ENCODE assay signal across 10 cellular contexts in the genomic region with DNA sequence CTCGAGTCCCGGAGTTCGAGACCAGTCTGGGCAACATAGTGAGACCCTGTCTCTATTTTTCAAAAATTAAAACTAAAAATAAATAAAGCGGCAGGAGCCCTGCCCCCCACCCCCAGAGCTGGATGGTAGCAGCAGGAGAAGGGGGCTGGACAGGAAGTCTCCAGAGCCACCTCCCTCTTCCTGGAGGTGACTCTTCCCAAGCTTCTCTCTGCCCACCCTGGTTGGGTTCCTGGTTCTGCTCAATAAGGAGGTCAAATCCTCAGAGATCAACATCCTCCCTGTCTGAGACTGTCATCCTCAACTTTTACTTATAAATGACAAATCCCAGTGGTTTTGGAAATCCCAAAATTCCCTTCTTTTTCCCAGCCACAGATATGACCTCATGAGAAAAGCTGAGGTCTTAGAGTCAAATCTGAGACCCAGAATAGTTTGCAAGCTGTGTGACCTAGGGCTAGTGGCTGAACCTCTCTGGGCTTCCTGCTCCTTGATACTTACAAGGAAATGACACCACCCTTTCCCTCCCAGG. TPM values are rescaled to one million over a fixed set of nuclear protein-coding genes. Genes with fewer than 3 reads are reported as not detected.
DNase-seq lines count a peak whose midpoint lies in the region; ATAC-seq and TF ChIP-seq lines count a peak whose summit lies in the region.
"Had no signal": no experiment of that assay in that cellular context is flagged by ENCODE, and none has a peak within 500 bp of the region (broad histone marks: within the 10 kb centered on the region; RNA-seq: fewer than 3 reads in every experiment).

No MANE protein-coding gene starts in this region.

- H2AFZ ChIP-seq in fibroblast of lung (ENCODE audit: low read length) = no peak overlapping the region
- no peak overlapping the region for H2AFZ ChIP-seq in neural progenitor cell (replicated peaks)

- peaks cover 68% of the 10 kb centered on the region for H3K4me1 ChIP-seq in CD4-positive, CD25-positive, alpha-beta regulatory T cell (ENCODE audit: control insufficient read depth, insufficient read depth, low read length, poor library complexity, severe bottlenecking)
- H3K4me1 ChIP-seq in fibroblast of lung (ENCODE audit: control insufficient read depth, extremely low read depth, insufficient read depth, low read length) = peaks cover 18% of the 10 kb centered on the region
- H3K4me1 ChIP-seq in neural progenitor cell = peaks cover 27% of the 10 kb centered on the region

- ATAC-seq in CD4-positive, CD25-positive, alpha-beta regulatory T cell (ENCODE audit: low read depth in 2 of 2) = no peak

- peaks cover 5% of the 10 kb centered on the region for H3K36me3 Mint-ChIP-seq in CD4-positive, CD25-positive, alpha-beta regulatory T cell
- peaks cover 6% of the 10 kb centered on the region for H3K36me3 Mint-ChIP-seq in neural progenitor cell

- H3K9me3 ChIP-seq in CD4-positive, CD25-positive, alpha-beta regulatory T cell (ENCODE audit: control insufficient read depth in 2 of 2, low read length in 2 of 2) = no peaks in the 10 kb centered on the region
- H3K9me3 ChIP-seq in fibroblast of lung (ENCODE audit: control insufficient read depth, insufficient read depth, low read depth, low read length) (no peaks in the 10 kb centered on the region), neural progenitor cell (ENCODE audit: low read depth) (peaks cover 4% of the 10 kb centered on the region)
- H3K9me3 ChIP-seq: tibial artery had no signal

- H3K4me3 Mint-ChIP-seq in CD4-positive, CD25-positive, alpha-beta regulatory T cell = peak overlapping the region; percentile 13 to 82 (median 74)
- H3K4me3 Mint-ChIP-seq in neural progenitor cell = peak overlapping the region; percentile 33

- H3K36me3 ChIP-seq in CD4-positive, CD25-positive, alpha-beta regulatory T cell (ENCODE audit: control insufficient read depth, insufficient read depth, low read length) = no peaks in the 10 kb centered on the region
- H3K36me3 ChIP-seq in fibroblast of lung (ENCODE audit: control insufficient read depth, insufficient read depth, low read length) (peaks cover 2% of the 10 kb centered on the region), neural progenitor cell (no peaks in the 10 kb centered on the region)
- H3K36me3 ChIP-seq: tibial artery had no signal

- peak overlapping the region; percentile 88 to 99 (median 93) for H3K27ac Mint-ChIP-seq in CD4-positive, CD25-positive, alpha-beta regulatory T cell
- no peak overlapping the region for H3K27ac Mint-ChIP-seq in neural progenitor cell

- H3F3A ChIP-seq in neural progenitor cell (ENCODE audit: low read depth) = peaks cover 34% of the 10 kb centered on the region

- H3K4me2 ChIP-seq in fibroblast of lung (ENCODE audit: extremely low read depth, insufficient read depth, low read length) (peak overlapping the region; percentile 75), neural progenitor cell (peak overlapping the region; percentile 77)

- peaks cover 15 to 76% (median 45%) of the 10 kb centered on the region in 4 donors for H3K4me1 Mint-ChIP-seq in CD4-positive, CD25-positive, alpha-beta regulatory T cell
- H3K4me1 Mint-ChIP-seq in neural progenitor cell = peaks cover 41% of the 10 kb centered on the region

- no peaks in the 10 kb centered on the region for H3K27me3 ChIP-seq in CD4-positive, CD25-positive, alpha-beta regulatory T cell (ENCODE audit: control insufficient read depth, insufficient read depth, low read length)
- H3K27me3 ChIP-seq in fibroblast of lung (ENCODE audit: control insufficient read depth, insufficient read depth, low read length) (no peaks in the 10 kb centered on the region), neural progenitor cell (no peaks in the 10 kb centered on the region)

- H3K79me2 ChIP-seq in fibroblast of lung (ENCODE audit: control insufficient read depth, insufficient read depth, low read length) (no peaks in the 10 kb centered on the region), neural progenitor cell (ENCODE audit: low read depth) (no peaks in the 10 kb centered on the region)

- peak overlapping the region; percentile 76 for H3K27ac ChIP-seq in CD4-positive, CD25-positive, alpha-beta regulatory T cell (ENCODE audit: insufficient read depth, low read length, poor library complexity, severe bottlenecking)
- H3K27ac ChIP-seq in fibroblast of lung (ENCODE audit: insufficient read depth, low read length) (peak overlapping the region; percentile 39), neural progenitor cell (peak overlapping the region; percentile 89)

- H3K9me3 Mint-ChIP-seq in CD4-positive, CD25-positive, alpha-beta regulatory T cell = no peaks in the 10 kb centered on the region
- H3K9me3 Mint-ChIP-seq in neural progenitor cell = no peaks in the 10 kb centered on the region

- TF ChIP-seq CTCF in fibroblast of lung (conservative IDR thresholded peaks at IDR 0.05 in 1 of 2, IDR thresholded peaks at IDR 0.05 in 1 of 2; ENCODE audit: low read depth in 1 of 2, low read length in 2 of 2) = no peak
- TF ChIP-seq CTCF in neural progenitor cell (IDR thresholded peaks at IDR 0.05) = no peak

- no peak overlapping the region for H3K9ac ChIP-seq in fibroblast of lung (ENCODE audit: insufficient read depth, low read length)
- H3K9ac ChIP-seq in neural progenitor cell = no peak overlapping the region

- H3K27me3 Mint-ChIP-seq in CD4-positive, CD25-positive, alpha-beta regulatory T cell = no peaks in the 10 kb centered on the region
- peaks cover 5% of the 10 kb centered on the region for H3K27me3 Mint-ChIP-seq in neural progenitor cell (ENCODE audit: insufficient read depth, low read depth)

- H4K20me1 ChIP-seq in fibroblast of lung (ENCODE audit: control insufficient read depth, extremely low read depth, insufficient read depth, low read length) = no peaks in the 10 kb centered on the region
- no peaks in the 10 kb centered on the region for H4K20me1 ChIP-seq in neural progenitor cell (ENCODE audit: low read depth)

- peak overlapping the region; percentile 68 for H3K4me3 ChIP-seq in CD4-positive, CD25-positive, alpha-beta regulatory T cell (ENCODE audit: low read depth, low read length)
- H3K4me3 ChIP-seq in fibroblast of lung (replicated peaks in 1 of 4; ENCODE audit: control extremely low read depth in 1 of 4, insufficient read depth in 1 of 4, low read depth in 3 of 4, low read length in 4 of 4) (peak overlapping the region in 3 of 4 experiments; percentile 14 to 65 (median 51)), neural progenitor cell (peak overlapping the region; percentile 34)

- no peak for DNase-seq in CD4-positive, CD25-positive, alpha-beta regulatory T cell
- DNase-seq in RPMI7951 (ENCODE audit: low read depth) (peak; percentile 16), fibroblast of lung (ENCODE audit: low read depth in 2 of 2) (peak in 1 of 2 donors; percentile 18), neural progenitor cell (ENCODE audit: low spot score) (no peak), ecto neural progenitor cell (ENCODE audit: low spot score) (no peak), NCI-H1436 treated with DMSO at 0.1 percent for 48 hours (lab: John Stamatoyannopoulos, UW) (no peak), iPS-NIHi11 (ENCODE audit: low spot score) (no peak), AML-193 (lab: John Stamatoyannopoulos, UW) (no peak)
- DNase-seq: activated naive CD4-positive, alpha-beta T cell treated with anti-CD3 and anti-CD28 coated beads, Interleukin-2, amount 50 U/mL, for 16 hours had no signal

RNA-seq across cellular contexts. Expression of gene C1QTNF6, which starts 1.0 kb away (rescaled TPM):
- total RNA-seq in CD4-positive, CD25-positive, alpha-beta regulatory T cell = 13.6 TPM
- 1 to 10 TPM; 1.6 to 2.4 (median 2.1) TPM for polyA plus RNA-seq in CD4-positive, CD25-positive, alpha-beta regulatory T cell
- total RNA-seq in RPMI7951 (2014; rRNA removed; shearing (Covaris generic)) = 2.0 and 2.2 TPM in 2 replicates
- total RNA-seq in fibroblast of lung (3.5 and 4.6 TPM in 2 replicates), neural progenitor cell (ENCODE audit: low replicate concordance) (7.2 and 12.2 TPM in 2 replicates)
- 3.0 and 7.4 TPM in 2 replicates for polyA plus RNA-seq in fibroblast of lung
- 3.4 and 9.0 TPM in 2 replicates for polyA plus RNA-seq in fibroblast of lung (2012)
- polyA minus RNA-seq in fibroblast of lung (ENCODE audit: low replicate concordance) = 2.7 and 13.4 TPM in 2 replicates

RNA-seq across cellular contexts. Expression of gene SSTR3, which starts 25.2 kb away (rescaled TPM):
- total RNA-seq in CD4-positive, CD25-positive, alpha-beta regulatory T cell = 4.3 TPM
- polyA plus RNA-seq in CD4-positive, CD25-positive, alpha-beta regulatory T cell = 1 to 10 TPM; 2.5 to 4.4 (median 3.6) TPM
- not detected in 2 replicates for total RNA-seq in RPMI7951 (2014; rRNA removed; shearing (Covaris generic))
- total RNA-seq in fibroblast of lung (not detected in 2 replicates), neural progenitor cell (ENCODE audit: low replicate concordance) (0.19 and 0.53 TPM in 2 replicates)
- polyA plus RNA-seq in fibroblast of lung = not detected in 2 replicates
- polyA plus RNA-seq in fibroblast of lung (2012) = not detected in 2 replicates
- polyA minus RNA-seq in fibroblast of lung (ENCODE audit: low replicate concordance) = not detected in 2 replicates

RNA-seq across cellular contexts. Expression of gene IL2RB, which starts 37.3 kb away (rescaled TPM):
- 197 TPM for total RNA-seq in CD4-positive, CD25-positive, alpha-beta regulatory T cell
- polyA plus RNA-seq in CD4-positive, CD25-positive, alpha-beta regulatory T cell = 100 to 1,000 TPM; 160 to 189 (median 163) TPM
- total RNA-seq in RPMI7951 (2014; rRNA removed; shearing (Covaris generic)) = 0.10 TPM in 1 of 2 replicates, not detected in the other
- total RNA-seq in fibroblast of lung (not detected in 2 replicates), neural progenitor cell (ENCODE audit: low replicate concordance) (0.62 TPM in 1 of 2 replicates, not detected in the other)
- polyA plus RNA-seq in fibroblast of lung = 0.03 and 0.07 TPM in 2 replicates
- polyA plus RNA-seq in fibroblast of lung (2012) = 0.42 TPM in 1 of 2 replicates, not detected in the other
- polyA minus RNA-seq in fibroblast of lung (ENCODE audit: low replicate concordance) = not detected in 2 replicates

RNA-seq across cellular contexts. Expression of gene RAC2, which starts 57.0 kb away (rescaled TPM):
- total RNA-seq in CD4-positive, CD25-positive, alpha-beta regulatory T cell = 537 TPM
- polyA plus RNA-seq in CD4-positive, CD25-positive, alpha-beta regulatory T cell = 1,000 to 10,000 TPM in 2 of 4 donors, 100 to 1,000 TPM in 2; 861 to 1,162 (median 988) TPM
- 138 and 151 TPM in 2 replicates for total RNA-seq in RPMI7951 (2014; rRNA removed; shearing (Covaris generic))
- total RNA-seq in fibroblast of lung = 1.5 and 2.1 TPM in 2 replicates
- 10.5 and 10.9 TPM in 2 replicates for polyA plus RNA-seq in fibroblast of lung
- polyA plus RNA-seq in fibroblast of lung (2012) = 20.8 and 21.7 TPM in 2 replicates
- 47.3 and 61.6 TPM in 2 replicates for polyA minus RNA-seq in fibroblast of lung (ENCODE audit: low replicate concordance)
- 1.7 and 2.1 TPM in 2 replicates for total RNA-seq in neural progenitor cell (ENCODE audit: low replicate concordance)

Comparison
In these comparisons a context has a peak if more than half of its experiments do, and no peak if none do; other contexts are left out.
1. H3K27ac ChIP-seq: peak in every context shown above with its lines; median percentile 89 in neural progenitor cell; 76 in CD4-positive, CD25-positive, alpha-beta regulatory T cell; 39 in fibroblast of lung.
2. RNA of gene IL2RB, which starts 37.3 kb away (total RNA-seq): 197 TPM in CD4-positive, CD25-positive, alpha-beta regulatory T cell (single experiment); 0.10 TPM in RPMI7951, 0.62 TPM in neural progenitor cell and not detected in fibroblast of lung; every median in the first group is over 100 times any median in the second.
3. Peak in every context shown above with its lines, with median percentiles within 50 percentile points of each other: H3K4me3 ChIP-seq.